In the genomic region with DNA sequence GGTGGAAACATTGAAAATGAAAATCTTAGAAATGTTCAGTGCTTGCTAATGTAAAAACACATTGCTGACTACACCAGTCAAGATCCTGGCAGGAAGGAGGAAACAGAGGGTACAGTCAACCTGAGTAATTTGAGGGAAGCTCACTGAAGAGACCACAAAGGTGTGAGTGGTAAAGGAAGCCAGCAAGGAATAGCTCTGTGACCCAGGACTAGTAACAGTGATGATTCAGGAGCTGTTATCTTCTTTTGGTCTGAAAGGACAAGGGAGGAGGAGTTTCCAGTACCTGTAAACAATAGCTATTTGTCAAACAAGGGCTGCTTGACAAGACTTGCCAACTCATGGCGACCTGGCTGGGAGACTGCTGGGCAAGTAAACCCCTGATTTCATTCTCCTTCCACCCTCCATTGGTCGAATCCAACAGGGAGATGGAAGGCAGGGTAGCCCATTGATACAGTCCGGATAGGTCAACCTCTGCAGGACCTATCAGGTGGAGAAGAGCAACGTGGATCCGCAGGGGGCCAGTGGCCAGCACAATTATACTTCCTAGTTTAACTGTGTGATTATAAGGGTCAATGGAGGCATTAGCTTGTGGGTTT, we compare ENCODE assay signal across 16 cellular contexts.
DNase-seq lines count a peak whose midpoint lies in the region; ATAC-seq, FAIRE-seq and TF ChIP-seq lines count a peak whose summit lies in the region.
"Had no signal": no experiment of that assay in that cellular context is flagged by ENCODE, and none has a peak within 500 bp of the region (broad histone marks: within the 10 kb centered on the region; RNA-seq: fewer than 3 reads in every experiment).

No MANE protein-coding gene starts in this region.

- H3K36me3 Mint-ChIP-seq in astrocyte (ENCODE audit: low read depth, unreplicated experiment), result peaks cover 23% of the 10 kb centered on the region
- H3K36me3 Mint-ChIP-seq in CD4-positive, alpha-beta memory T cell, result no peaks in the 10 kb centered on the region
- H3K36me3 Mint-ChIP-seq: immature natural killer cell, neural progenitor cell had no signal

- no peak overlapping the region for H3K23ac ChIP-seq in IMR-90 (ENCODE audit: low read depth, low read length)

- H2BK120ac ChIP-seq in IMR-90 (ENCODE audit: low read depth, low read length), result peak overlapping the region; percentile 14; the same call in 1 of the 2 replicates

- H2AK9ac ChIP-seq in IMR-90 (replicated peaks; ENCODE audit: low read depth, low read length, poor library complexity), result no peak overlapping the region

- H3K4me1 ChIP-seq in IMR-90 (ENCODE audit: control insufficient read depth, insufficient read depth, low read length) (peaks cover 7% of the 10 kb centered on the region; the same call in 1 of the 2 replicates), astrocyte (ENCODE audit: insufficient read depth, low read length) (peaks cover 32% of the 10 kb centered on the region)
- H3K4me1 ChIP-seq in CD4-positive, alpha-beta memory T cell (ENCODE audit: insufficient read depth, low read length), result no peaks in the 10 kb centered on the region
- H3K4me1 ChIP-seq: BE2C had no signal

- peak overlapping the region; percentile 31 for H2BK5ac ChIP-seq in IMR-90 (ENCODE audit: low read depth, low read length, poor library complexity, severe bottlenecking)

- H3K27ac Mint-ChIP-seq in astrocyte (ENCODE audit: unreplicated experiment), result peak overlapping the region; percentile 6
- H3K27ac Mint-ChIP-seq in CD4-positive, alpha-beta memory T cell, result no peak overlapping the region
- H3K27ac Mint-ChIP-seq: activated CD4-positive, alpha-beta T cell treated with anti-CD3 and anti-CD28 coated beads, Interleukin-2, amount 10 ng/mL, durations not matched to agents 7 days and 5 days; immature natural killer cell; neural progenitor cell had no signal

- H2BK15ac ChIP-seq in IMR-90 (ENCODE audit: low read depth, low read length), result peak overlapping the region; percentile 16; the same call in 2 of the 3 replicates

- H3K79me2 ChIP-seq in astrocyte (ENCODE audit: insufficient read depth, low read length), result no peaks in the 10 kb centered on the region

- H3K4me2 ChIP-seq in IMR-90 (ENCODE audit: low read depth, low read length) (no peak overlapping the region), astrocyte (ENCODE audit: low read length) (peak overlapping the region; percentile 57)
- H3K4me2 ChIP-seq: neural progenitor cell had no signal

- dilution Hi-C loops in IMR-90 (cut with HindIII; ENCODE audit: low sequenced_read_pairs, unreplicated experiment), result no loop called here

- no peaks in the 10 kb centered on the region for H3K36me3 ChIP-seq in IMR-90 (ENCODE audit: control insufficient read depth, insufficient read depth, low read length)
- H3K36me3 ChIP-seq in astrocyte (ENCODE audit: insufficient read depth, low read length), result peaks cover 3% of the 10 kb centered on the region
- H3K36me3 ChIP-seq in CD4-positive, alpha-beta memory T cell (ENCODE audit: insufficient read depth, low read length), result no peaks in the 10 kb centered on the region
- H3K36me3 ChIP-seq: adrenal gland, BE2C, neural progenitor cell, SJSA1 had no signal

- peak overlapping the region; percentile 41 for H2BK20ac ChIP-seq in IMR-90 (ENCODE audit: low read depth, low read length)

- in situ Hi-C loops in IMR-90 (cut with MboI; ENCODE audit: low sequenced_read_pairs), result loop anchor here (5.0 to 25.0 kb wide), 3 partner anchors 113 to 699 kb away; no protein-coding TSS in a partner anchor

- no CpG with 5 or more reads among the region's 5 CpGs for WGBS in IMR-90 (ENCODE audit: extremely low coverage in 2 of 2, insufficient read length in 1 of 2), 2 experiments

- H3K9me1 ChIP-seq in IMR-90 (ENCODE audit: insufficient read depth, low read length), result peaks cover 12% of the 10 kb centered on the region

- no peak overlapping the region for H3K56ac ChIP-seq in IMR-90 (ENCODE audit: extremely low read depth, insufficient read depth, low read length)

- H3K27me3 ChIP-seq in IMR-90 (ENCODE audit: control insufficient read depth, insufficient read depth, low read length) (no peaks in the 10 kb centered on the region), astrocyte (ENCODE audit: insufficient read depth, low read length) (no peaks in the 10 kb centered on the region)
- no peaks in the 10 kb centered on the region for H3K27me3 ChIP-seq in CD4-positive, alpha-beta memory T cell (ENCODE audit: insufficient read depth, low read length)
- H3K27me3 ChIP-seq: adrenal gland, neural progenitor cell, right atrium auricular region, SJSA1 had no signal

- no peak overlapping the region; the same call in 1 of the 2 replicates for H3K18ac ChIP-seq in IMR-90 (ENCODE audit: low read depth, low read length)

- no TSS peak for BruUV-seq in IMR-90 (replicated peaks; lab: Mats Ljungman, UMichigan)

- H3K4me3 ChIP-seq in IMR-90 (ENCODE audit: insufficient read depth, low read depth, low read length), result no peak overlapping the region
- H3K4me3 ChIP-seq in astrocyte (ENCODE audit: insufficient read depth, low read depth, low read length), result no peak overlapping the region
- H3K4me3 ChIP-seq in CD4-positive, alpha-beta memory T cell (ENCODE audit: low read length in 2 of 2), result no peak overlapping the region
- H3K4me3 ChIP-seq: adrenal gland, neural progenitor cell, right atrium auricular region, SJSA1 had no signal

- H3K27ac ChIP-seq in IMR-90 (ENCODE audit: insufficient read depth, low read length) (no peak overlapping the region), astrocyte (ENCODE audit: low read depth, low read length) (no peak overlapping the region)
- no peak overlapping the region for H3K27ac ChIP-seq in CD4-positive, alpha-beta memory T cell (ENCODE audit: low read depth, low read length)
- H3K27ac ChIP-seq: adrenal gland, neural progenitor cell, SJSA1 had no signal

- peak overlapping the region; percentile 46; the same call in 1 of the 2 replicates for H3K4ac ChIP-seq in IMR-90 (ENCODE audit: low read depth, low read length)

- no peaks in the 10 kb centered on the region for H4K20me1 ChIP-seq in IMR-90 (ENCODE audit: insufficient read depth, low read length)
- H4K20me1 ChIP-seq in astrocyte (ENCODE audit: insufficient read depth, low read length), result no peaks in the 10 kb centered on the region

- POLR2A ChIA-PET in IMR-90 (lab: Charles Lee; ENCODE audit: unreplicated experiment), result interaction anchor here (0.9 kb wide), 1 partner anchor 67 kb away, joined by 7 read pairs; no protein-coding TSS in a partner anchor
- POLR2A ChIA-PET in CD4-positive, alpha-beta memory T cell (lab: Charles Lee; ENCODE audit: partially characterized antibody), result no interaction called here

- intact Hi-C loops in IMR-90 (cut with micrococcal nuclease), result loop anchor here (1.0 to 10.0 kb wide), 3 partner anchors 139 to 687 kb away; no protein-coding TSS in a partner anchor
- intact Hi-C loops in CD4-positive, alpha-beta memory T cell (cut with micrococcal nuclease), result no loop called here

- H3K14ac ChIP-seq in IMR-90 (replicated peaks; ENCODE audit: low read depth, low read length), result peak overlapping the region; percentile 10

- no peaks in the 10 kb centered on the region for H3K9me3 ChIP-seq in IMR-90 (ENCODE audit: control insufficient read depth, insufficient read depth, low read length)
- H3K9me3 ChIP-seq in astrocyte (ENCODE audit: insufficient read depth, low read depth, low read length), result no peaks in the 10 kb centered on the region
- no peaks in the 10 kb centered on the region for H3K9me3 ChIP-seq in CD4-positive, alpha-beta memory T cell (ENCODE audit: control insufficient read depth in 1 of 2, low read length in 2 of 2)
- H3K9me3 ChIP-seq: adrenal gland, BE2C, right atrium auricular region, SJSA1 had no signal

- no peak for ATAC-seq in IMR-90 (ENCODE audit: low read depth)
- no peak for ATAC-seq in GM18517 (IDR thresholded peaks at IDR 0.05; ENCODE audit: unreplicated experiment)

- peaks cover 51% of the 10 kb centered on the region for H3K4me1 Mint-ChIP-seq in astrocyte (ENCODE audit: low read depth, unreplicated experiment)
- H3K4me1 Mint-ChIP-seq in CD4-positive, alpha-beta memory T cell, result peaks cover 6 to 11% (median 9%) of the 10 kb centered on the region in 4 donors
- H3K4me1 Mint-ChIP-seq: activated CD4-positive, alpha-beta T cell treated with anti-CD3 and anti-CD28 coated beads, Interleukin-2, amount 10 ng/mL, durations not matched to agents 7 days and 5 days had no signal

- peak; percentile 23 for FAIRE-seq in astrocyte (lab: Jason Lieb, UNC)
- FAIRE-seq: endometrium had no signal

- H3K79me1 ChIP-seq in IMR-90 (ENCODE audit: low read depth in 1 of 2, low read length in 2 of 2), result no peaks in the 10 kb centered on the region

- DNase-seq in ELF-1 (ENCODE audit: low read depth, low spot score), result peak; percentile 10
- peak; percentile 29 for DNase-seq in IMR-90
- DNase-seq in astrocyte (ENCODE audit: low read depth), result no peak
- peak; percentile 97 for DNase-seq in kidney tubule cell (ENCODE audit: low spot score)
- no peak for DNase-seq in CD4-positive, alpha-beta memory T cell
- no peak for DNase-seq in superior temporal gyrus (ENCODE audit: extremely low spot score)
- DNase-seq: cerebellar nuclear complex had no signal

- CTCF ChIA-PET in IMR-90 (lab: Yijun Ruan, JAX), result interaction anchor here (0.5 to 7.6 kb wide), 22 partner anchors 9 to 638 kb away, joined by 3 to 121 read pairs (median 3); no protein-coding TSS in a partner anchor
- CTCF ChIA-PET in CD4-positive, alpha-beta memory T cell (lab: Charles Lee; ENCODE audit: partially characterized antibody), result interaction anchor here (0.5 to 5.6 kb wide), 22 partner anchors 9 to 691 kb away, joined by 3 to 49 read pairs (median 4); no protein-coding TSS in a partner anchor

- H3K27me3 Mint-ChIP-seq in astrocyte (ENCODE audit: low read depth, unreplicated experiment), result no peaks in the 10 kb centered on the region
- H3K27me3 Mint-ChIP-seq in CD4-positive, alpha-beta memory T cell, result peaks cover 10 to 17% of the 10 kb centered on the region in 2 donors

- TF ChIP-seq CTCF in IMR-90 (conservative IDR thresholded peaks at IDR 0.05; ENCODE audit: low read depth, low read length), result no peak
- TF ChIP-seq CTCF in astrocyte (IDR thresholded peaks at IDR 0.05; ENCODE audit: insufficient read depth, low read depth, low read length), result no peak

- H3K4me3 Mint-ChIP-seq in astrocyte (ENCODE audit: unreplicated experiment), result no peak overlapping the region
- no peak overlapping the region for H3K4me3 Mint-ChIP-seq in CD4-positive, alpha-beta memory T cell
- H3K4me3 Mint-ChIP-seq: activated CD4-positive, alpha-beta T cell treated with anti-CD3 and anti-CD28 coated beads, Interleukin-2, amount 10 ng/mL, durations not matched to agents 7 days and 5 days; immature natural killer cell; neural progenitor cell had no signal

- no peak for TF ChIP-seq RAD21 in IMR-90 (IDR thresholded peaks at IDR 0.05; ENCODE audit: low read length)

- no peak overlapping the region for H2AFZ ChIP-seq in IMR-90 (replicated peaks; ENCODE audit: low read length, poor library complexity)
- H2AFZ ChIP-seq in astrocyte (ENCODE audit: low read depth, low read length), result no peak overlapping the region
- H2AFZ ChIP-seq: neural progenitor cell had no signal

- no peaks in the 10 kb centered on the region for H3K9me3 Mint-ChIP-seq in astrocyte (ENCODE audit: unreplicated experiment)
- no peaks in the 10 kb centered on the region for H3K9me3 Mint-ChIP-seq in CD4-positive, alpha-beta memory T cell
- H3K9me3 Mint-ChIP-seq: activated CD4-positive, alpha-beta T cell treated with anti-CD3 and anti-CD28 coated beads, Interleukin-2, amount 10 ng/mL, durations not matched to agents 7 days and 5 days; neural progenitor cell had no signal

- H2AK5ac ChIP-seq in IMR-90 (ENCODE audit: low read depth, low read length), result peak overlapping the region; percentile 61

- no peak for TF ChIP-seq POLR2A in IMR-90 (IDR thresholded peaks at IDR 0.05; ENCODE audit: low read depth, low read length)

- H4K8ac ChIP-seq in IMR-90 (ENCODE audit: low read depth in 2 of 2, low read length in 2 of 2), result 0 out of 4 replicates have a peak overlapping the region, but pooled peaks of 1 of the 2 experiments have one; percentile 17

- H4K5ac ChIP-seq in IMR-90 (ENCODE audit: low read depth, low read length), result no peak overlapping the region; the same call in 1 of the 2 replicates

- peak overlapping the region; percentile 62; the same call in 1 of the 2 replicates for H4K91ac ChIP-seq in IMR-90 (ENCODE audit: insufficient read depth, low read depth, low read length)

- H3K9ac ChIP-seq in IMR-90 (ENCODE audit: low read depth, low read length) (no peak overlapping the region), astrocyte (ENCODE audit: low read length) (no peak overlapping the region)
- H3K9ac ChIP-seq: neural progenitor cell had no signal

Comparison
In these comparisons a context has a peak if more than half of its experiments do, and no peak if none do; other contexts are left out.
1. DNase-seq: peak in ELF-1 (single experiment), IMR-90 (single experiment) and kidney tubule cell (single experiment); none in astrocyte (single experiment), CD4-positive, alpha-beta memory T cell (0 of 5) and superior temporal gyrus (single experiment).